Comparison of ENCODE assay signal across 14 cellular contexts in genomic region chr10:72177454-72177853, GRCh38. TPM values are rescaled to one million over a fixed set of nuclear protein-coding genes. Genes with fewer than 3 reads are reported as not detected.
A peak's percentile ranks its signal among the peaks of the same experiment; 100 is the strongest.
DNase-seq lines count a peak whose midpoint lies in the region; ATAC-seq and TF ChIP-seq lines count a peak whose summit lies in the region.
"Had no signal": no experiment of that assay in that cellular context is flagged by ENCODE, and none has a peak within 500 bp of the region (broad histone marks: within the 10 kb centered on the region; RNA-seq: fewer than 3 reads in every experiment).

No MANE protein-coding gene starts in this region.

- no peak overlapping the region for H3K4me2 ChIP-seq in Karpas-422 (ENCODE audit: low read depth, low read length, poor library complexity, severe bottlenecking)
- H3K4me2 ChIP-seq: A549 had no signal

- H3K9me2 ChIP-seq in Karpas-422 (replicated peaks; ENCODE audit: insufficient read depth, low read length): no peaks in the 10 kb centered on the region

- H3K4me1 ChIP-seq in left ventricle myocardium inferior (peaks cover 50% of the 10 kb centered on the region), right cardiac atrium (ENCODE audit: control insufficient read depth, insufficient read depth, low read length) (peaks cover 4% of the 10 kb centered on the region), Karpas-422 (ENCODE audit: low read length) (peaks cover 38% of the 10 kb centered on the region)

- intact Hi-C loops in left ventricle myocardium inferior (cut with micrococcal nuclease): no loop called here
- intact Hi-C loops in right cardiac atrium (cut with DNase I): no loop called here

- H2AFZ ChIP-seq in Karpas-422 (ENCODE audit: low read length): no peak overlapping the region

- H3K27ac ChIP-seq in left ventricle myocardium inferior (replicated peaks) (peak overlapping the region; percentile 79), right cardiac atrium (ENCODE audit: low read length) (no peak overlapping the region), Karpas-422 (ENCODE audit: low read length) (peak overlapping the region; percentile 90)

- H3K4me3 ChIP-seq in left ventricle myocardium inferior: no peak overlapping the region
- H3K4me3 ChIP-seq in right cardiac atrium (ENCODE audit: low read length): no peak overlapping the region
- no peak overlapping the region for H3K4me3 ChIP-seq in Karpas-422 (ENCODE audit: low read length)
- H3K4me3 ChIP-seq: A549, HAP-1 had no signal

- H3K27me3 ChIP-seq in left ventricle myocardium inferior (ENCODE audit: low read depth) (no peaks in the 10 kb centered on the region), right cardiac atrium (ENCODE audit: control insufficient read depth, insufficient read depth) (no peaks in the 10 kb centered on the region), Karpas-422 (ENCODE audit: low read length) (no peaks in the 10 kb centered on the region)

- no peak overlapping the region for H3K9ac ChIP-seq in Karpas-422 (ENCODE audit: low read length)

- DNase-seq in left ventricle myocardium inferior (no peak), right cardiac atrium (no peak), Karpas-422 (no peak), NCI-H2227 treated with DMSO at 0.1 percent for 48 hours (lab: John Stamatoyannopoulos, UW) (peak; percentile 38), NCI-H1048 (lab: John Stamatoyannopoulos, UW) (no peak)
- no peak for DNase-seq in stimulated activated CD4-positive, alpha-beta T cell treated with anti-CD3 and anti-CD28 coated beads, Interleukin-2, amount 100 ng/mL, for 48 hours
- DNase-seq: CD8-positive, alpha-beta T cell; COR-L47; DMS53; GF-D8; IMR-90 had no signal

- H4K20me1 ChIP-seq in Karpas-422 (ENCODE audit: insufficient read depth, low read depth, low read length): no peaks in the 10 kb centered on the region

- ATAC-seq in right cardiac atrium: no peak
- no peak for ATAC-seq in HG02678 (IDR thresholded peaks at IDR 0.05; ENCODE audit: unreplicated experiment)
- ATAC-seq: A549; CD8-positive, alpha-beta T cell had no signal

- H3K9me3 ChIP-seq in left ventricle myocardium inferior (replicated peaks) (no peaks in the 10 kb centered on the region), right cardiac atrium (ENCODE audit: control insufficient read depth, low read length) (no peaks in the 10 kb centered on the region), Karpas-422 (ENCODE audit: low read length) (no peaks in the 10 kb centered on the region)
- H3K9me3 ChIP-seq: A549, HAP-1 had no signal

- TF ChIP-seq CTCF in left ventricle myocardium inferior (IDR thresholded peaks at IDR 0.05; ENCODE audit: borderline replicate concordance): no peak

- peaks cover 29% of the 10 kb centered on the region for H3K36me3 ChIP-seq in left ventricle myocardium inferior
- H3K36me3 ChIP-seq in Karpas-422 (ENCODE audit: insufficient read depth, low read length): 0 out of 2 replicates have a peak, but pooled peaks cover 13% of the 10 kb centered on the region
- H3K36me3 ChIP-seq: HAP-1 had no signal

- H3K79me2 ChIP-seq in Karpas-422 (ENCODE audit: low read length): no peaks in the 10 kb centered on the region

- 86% methylated on average over 2 of the region's 2 CpGs for WGBS in right cardiac atrium

RNA-seq across cellular contexts. Expression of gene ANAPC16, which starts 38.4 kb away (rescaled TPM):
- 256 TPM for total RNA-seq in left ventricle myocardium inferior
- 100 to 1,000 TPM; 190 to 236 (median 223) TPM for total RNA-seq in right cardiac atrium
- 287 TPM for polyA plus RNA-seq in right cardiac atrium
- 90.4 and 129 TPM in 2 replicates for total RNA-seq in Karpas-422 (2014; rRNA removed; shearing (Covaris generic); ENCODE audit: low replicate concordance)

RNA-seq across cellular contexts. Expression of gene ASCC1, which starts 38.6 kb away (rescaled TPM):
- 37.0 TPM for total RNA-seq in left ventricle myocardium inferior
- total RNA-seq in right cardiac atrium: 10 to 100 TPM; 27.6 to 37.9 (median 32.8) TPM
- polyA plus RNA-seq in right cardiac atrium: 26.0 TPM
- total RNA-seq in Karpas-422 (2014; rRNA removed; shearing (Covaris generic); ENCODE audit: low replicate concordance): 26.0 and 27.8 TPM in 2 replicates
